In genomic region chr6:30554962-30555361, GRCh38 we compare ENCODE assay signal across 8 cellular contexts. TPM values are rescaled to one million over a fixed set of nuclear protein-coding genes. Genes with fewer than 3 reads are reported as not detected.
DNase-seq lines count a peak whose midpoint lies in the region; ATAC-seq, FAIRE-seq and TF ChIP-seq lines count a peak whose summit lies in the region.

No MANE protein-coding gene starts in this region.

- H3K27ac Mint-ChIP-seq in activated CD4-positive, alpha-beta T cell treated with anti-CD3 and anti-CD28 coated beads, Interleukin-2, amount 10 ng/mL, durations not matched to agents 7 days and 5 days, result peak overlapping the region; percentile 99
- H3K27ac Mint-ChIP-seq in astrocyte (ENCODE audit: unreplicated experiment), result peak overlapping the region; percentile 70

- peak overlapping the region; percentile 90 for H2AFZ ChIP-seq in astrocyte (ENCODE audit: low read depth, low read length)

- H3K36me3 ChIP-seq in astrocyte (ENCODE audit: insufficient read depth, low read length) (peaks cover 16% of the 10 kb centered on the region), left lung (peaks cover 0 to 40% of the 10 kb centered on the region in 2 donors), thoracic aorta (peaks cover 28% of the 10 kb centered on the region)

- H3K27me3 ChIP-seq in astrocyte (ENCODE audit: insufficient read depth, low read length) (no peaks in the 10 kb centered on the region), left lung (no peaks in the 10 kb centered on the region), thoracic aorta (replicated peaks; ENCODE audit: insufficient read depth) (no peaks in the 10 kb centered on the region)

- no peak for DNase-seq in activated CD4-positive, alpha-beta T cell treated with anti-CD3 and anti-CD28 coated beads, Interleukin-2, amount 10 ng/mL, durations not matched to agents 7 days and 5 days
- no peak for DNase-seq in activated CD4-positive, alpha-beta T cell treated with anti-CD3 and anti-CD28 coated beads for 48 hours
- DNase-seq in astrocyte (ENCODE audit: low read depth) (no peak), left lung (no peak), thoracic aorta (ENCODE audit: low spot score) (no peak), HUDEP-2 (lab: John Stamatoyannopoulos, UW; ENCODE audit: unreplicated experiment in 76 of 76) (no peak)
- no peak for DNase-seq in activated CD4-positive, CD25-positive, alpha-beta regulatory T cell treated with anti-CD3 and anti-CD28 coated beads, Interleukin-2, amount 50 U/mL, for 72 hours

- CTCF ChIA-PET in activated CD4-positive, alpha-beta T cell treated with anti-CD3 and anti-CD28 coated beads, Interleukin-2, amount 10 ng/mL, durations not matched to agents 7 days and 5 days (lab: Charles Lee), result interaction anchor here (0.7 to 7.0 kb wide), 5 partner anchors 10 to 176 kb away, joined by 3 to 44 read pairs (median 6); no protein-coding TSS in a partner anchor

- peak overlapping the region; percentile 88 for H3K4me3 ChIP-seq in astrocyte (ENCODE audit: insufficient read depth, low read depth, low read length)
- peak overlapping the region; percentile 84 to 100 for H3K4me3 ChIP-seq in left lung
- H3K4me3 ChIP-seq in thoracic aorta, result peak overlapping the region; percentile 98

- peaks cover 35% of the 10 kb centered on the region for H3K4me1 Mint-ChIP-seq in activated CD4-positive, alpha-beta T cell treated with anti-CD3 and anti-CD28 coated beads, Interleukin-2, amount 10 ng/mL, durations not matched to agents 7 days and 5 days
- H3K4me1 Mint-ChIP-seq in astrocyte (ENCODE audit: low read depth, unreplicated experiment), result peaks cover 9% of the 10 kb centered on the region

- peak overlapping the region; percentile 96 for H3K4me3 Mint-ChIP-seq in activated CD4-positive, alpha-beta T cell treated with anti-CD3 and anti-CD28 coated beads, Interleukin-2, amount 10 ng/mL, durations not matched to agents 7 days and 5 days
- peak overlapping the region; percentile 97 for H3K4me3 Mint-ChIP-seq in astrocyte (ENCODE audit: unreplicated experiment)

- peak overlapping the region; percentile 97 for H3K4me2 ChIP-seq in astrocyte (ENCODE audit: low read length)

- intact Hi-C loops in left lung (cut with DNase I), result no loop called here

- H3K4me1 ChIP-seq in astrocyte (ENCODE audit: insufficient read depth, low read length), result peaks cover 14% of the 10 kb centered on the region
- H3K4me1 ChIP-seq in left lung, result peaks cover 16 to 30% of the 10 kb centered on the region in 2 donors
- peaks cover 13 to 22% of the 10 kb centered on the region in 2 donors for H3K4me1 ChIP-seq in thoracic aorta (ENCODE audit: control insufficient read depth in 1 of 2, low read depth in 2 of 2)

- POLR2A ChIA-PET in activated CD4-positive, alpha-beta T cell treated with anti-CD3 and anti-CD28 coated beads, Interleukin-2, amount 10 ng/mL, durations not matched to agents 7 days and 5 days (lab: Charles Lee), result interaction anchor here (0.7 kb wide), 1 partner anchor 60 kb away, joined by 7 read pairs; no protein-coding TSS in a partner anchor

- peak overlapping the region; percentile 90 for H3K27ac ChIP-seq in astrocyte (ENCODE audit: low read depth, low read length)
- H3K27ac ChIP-seq in left lung, result peak overlapping the region; percentile 98 to 100
- peak overlapping the region; percentile 98 to 99 for H3K27ac ChIP-seq in thoracic aorta

- peaks cover 48% of the 10 kb centered on the region for H3K79me2 ChIP-seq in astrocyte (ENCODE audit: insufficient read depth, low read length)

- peaks cover 18% of the 10 kb centered on the region for H4K20me1 ChIP-seq in astrocyte (ENCODE audit: insufficient read depth, low read length)

- no peaks in the 10 kb centered on the region for H3K27me3 Mint-ChIP-seq in activated CD4-positive, alpha-beta T cell treated with anti-CD3 and anti-CD28 coated beads, Interleukin-2, amount 10 ng/mL, durations not matched to agents 7 days and 5 days
- H3K27me3 Mint-ChIP-seq in astrocyte (ENCODE audit: low read depth, unreplicated experiment), result no peaks in the 10 kb centered on the region

- no peak for FAIRE-seq in astrocyte (lab: Jason Lieb, UNC)

- peak overlapping the region; percentile 93 for H3K9ac ChIP-seq in astrocyte (ENCODE audit: low read length)

- peaks cover 50% of the 10 kb centered on the region for H3K36me3 Mint-ChIP-seq in activated CD4-positive, alpha-beta T cell treated with anti-CD3 and anti-CD28 coated beads, Interleukin-2, amount 10 ng/mL, durations not matched to agents 7 days and 5 days (ENCODE audit: low read depth)
- peaks cover 25% of the 10 kb centered on the region for H3K36me3 Mint-ChIP-seq in astrocyte (ENCODE audit: low read depth, unreplicated experiment)

- H3K9me3 ChIP-seq in astrocyte (ENCODE audit: insufficient read depth, low read depth, low read length) (no peaks in the 10 kb centered on the region), left lung (no peaks in the 10 kb centered on the region), thoracic aorta (no peaks in the 10 kb centered on the region)

- no peak for ATAC-seq in left lung
- no peak for ATAC-seq in thoracic aorta (ENCODE audit: insufficient number of reproducible peaks, low FRiP score, low read depth)
- no peak for ATAC-seq in GM21717 (IDR thresholded peaks at IDR 0.05; ENCODE audit: unreplicated experiment)

- no peaks in the 10 kb centered on the region for H3K9me3 Mint-ChIP-seq in activated CD4-positive, alpha-beta T cell treated with anti-CD3 and anti-CD28 coated beads, Interleukin-2, amount 10 ng/mL, durations not matched to agents 7 days and 5 days
- no peaks in the 10 kb centered on the region for H3K9me3 Mint-ChIP-seq in astrocyte (ENCODE audit: unreplicated experiment)

- TF ChIP-seq CTCF in astrocyte (IDR thresholded peaks at IDR 0.05; ENCODE audit: insufficient read depth, low read depth, low read length), result no peak
- TF ChIP-seq CTCF in left lung (IDR thresholded peaks at IDR 0.05), result no peak
- TF ChIP-seq CTCF in thoracic aorta (IDR thresholded peaks at IDR 0.05), result no peak

RNA-seq across cellular contexts. Expression of gene GNL1, which starts 1.3 kb away (rescaled TPM):
- total RNA-seq in activated CD4-positive, alpha-beta T cell treated with anti-CD3 and anti-CD28 coated beads, Interleukin-2, amount 10 ng/mL, durations not matched to agents 7 days and 5 days, result 10 to 100 TPM; 51.5 to 59.9 TPM
- 49.0 and 49.3 TPM in 2 replicates for total RNA-seq in astrocyte
- total RNA-seq in left lung, result 10 to 100 TPM; 52.5 to 61.0 TPM
- 10 to 100 TPM; 32.9 to 39.0 TPM for total RNA-seq in thoracic aorta

RNA-seq across cellular contexts. Expression of gene PRR3, which starts 2.1 kb away (rescaled TPM):
- 10 to 100 TPM; 16.0 to 22.2 TPM for total RNA-seq in activated CD4-positive, alpha-beta T cell treated with anti-CD3 and anti-CD28 coated beads, Interleukin-2, amount 10 ng/mL, durations not matched to agents 7 days and 5 days
- 11.0 and 13.0 TPM in 2 replicates for total RNA-seq in astrocyte
- total RNA-seq in left lung, result 10 to 100 TPM in 1 of 2 donors, 1 to 10 TPM in 1; 5.7 to 10.1 TPM
- 10 to 100 TPM in 1 of 2 donors, 1 to 10 TPM in 1; 4.2 to 10.4 TPM for total RNA-seq in thoracic aorta

RNA-seq across cellular contexts. Expression of gene ABCF1, which starts 16.3 kb away (rescaled TPM):
- total RNA-seq in activated CD4-positive, alpha-beta T cell treated with anti-CD3 and anti-CD28 coated beads, Interleukin-2, amount 10 ng/mL, durations not matched to agents 7 days and 5 days, result 10 to 100 TPM; 72.2 to 78.0 TPM
- total RNA-seq in astrocyte (58.1 and 60.3 TPM in 2 replicates), left lung (10 to 100 TPM; 37.9 to 47.6 TPM), thoracic aorta (10 to 100 TPM; 24.2 to 52.1 TPM)
